In the genomic region with DNA sequence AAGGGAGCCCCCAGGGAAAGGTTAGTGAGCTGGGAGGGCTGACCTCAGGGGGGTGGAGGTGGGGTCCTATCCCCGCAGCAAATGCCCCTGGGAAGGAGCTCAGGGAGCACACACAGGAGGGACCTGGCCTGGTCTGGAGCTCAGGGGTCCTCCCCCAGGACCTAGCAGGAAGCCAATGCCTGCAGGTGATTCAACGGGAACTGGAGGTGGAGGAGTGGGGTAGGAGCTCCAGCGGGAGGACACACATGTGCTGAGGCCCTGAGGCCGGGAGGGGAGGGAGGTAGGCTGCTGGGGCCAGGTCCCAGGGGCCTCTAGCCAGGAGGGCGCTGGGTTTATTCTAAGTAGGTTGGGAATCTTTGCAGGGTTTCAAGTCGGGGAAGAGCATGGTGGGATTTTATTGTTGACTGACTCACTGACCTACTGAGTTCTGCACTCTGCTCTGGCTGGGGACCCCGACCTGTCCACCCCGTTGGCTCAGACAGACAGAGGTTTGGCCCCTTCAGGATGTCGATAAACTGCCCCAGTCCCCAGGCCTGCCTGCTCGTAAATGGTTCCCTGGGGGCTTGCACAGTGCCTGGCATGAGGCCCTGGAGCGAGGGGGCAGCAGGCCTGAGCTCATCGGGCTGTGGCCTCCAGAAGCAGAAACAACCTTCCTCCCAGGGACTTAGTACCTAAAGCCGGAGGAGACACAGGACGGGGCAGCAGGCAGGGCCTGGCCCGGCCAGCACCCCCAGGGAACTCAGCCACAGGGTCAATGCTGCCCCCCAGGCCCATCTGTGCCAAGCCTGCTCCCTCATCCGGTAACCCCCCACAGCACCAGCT, we compare ENCODE assay signal across 1 cellular context.
TF ChIP-seq lines count a peak whose summit lies in the region.

No MANE protein-coding gene starts in this region.

TF ChIP-seq in HEK293, 187 proteins besides CTCF, POLR2A, EP300 and RAD21:
- TF ChIP-seq, protein P1, sequence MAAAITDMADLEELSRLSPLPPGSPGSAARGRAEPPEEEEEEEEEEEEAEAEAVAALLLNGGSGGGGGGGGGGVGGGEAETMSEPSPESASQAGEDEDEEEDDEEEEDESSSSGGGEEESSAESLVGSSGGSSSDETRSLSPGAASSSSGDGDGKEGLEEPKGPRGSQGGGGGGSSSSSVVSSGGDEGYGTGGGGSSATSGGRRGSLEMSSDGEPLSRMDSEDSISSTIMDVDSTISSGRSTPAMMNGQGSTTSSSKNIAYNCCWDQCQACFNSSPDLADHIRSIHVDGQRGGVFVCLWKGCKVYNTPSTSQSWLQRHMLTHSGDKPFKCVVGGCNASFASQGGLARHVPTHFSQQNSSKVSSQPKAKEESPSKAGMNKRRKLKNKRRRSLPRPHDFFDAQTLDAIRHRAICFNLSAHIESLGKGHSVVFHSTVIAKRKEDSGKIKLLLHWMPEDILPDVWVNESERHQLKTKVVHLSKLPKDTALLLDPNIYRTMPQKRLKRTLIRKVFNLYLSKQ (tag by site-specific recombination; IDR thresholded peaks at IDR 0.05; ENCODE audit: borderline replicate concordance): no peak
- TF ChIP-seq ZNF2 (tag by site-specific recombination; IDR thresholded peaks at IDR 0.05): no peak
- TF ChIP-seq GLIS1 (tag by site-specific recombination; IDR thresholded peaks at IDR 0.05): peak; percentile 68
- no peak for TF ChIP-seq ZNF670 (tag by site-specific recombination; IDR thresholded peaks at IDR 0.05; ENCODE audit: low read depth)
- TF ChIP-seq ZFHX2 (tag by site-specific recombination; conservative IDR thresholded peaks at IDR 0.05): peak; percentile 42
- TF ChIP-seq EGR2 (tag by site-specific recombination; IDR thresholded peaks at IDR 0.05; ENCODE audit: low read depth): peak; percentile 46; the same call in 1 of the 2 replicates
- peak; percentile 49; the same call in 1 of the 2 replicates for TF ChIP-seq GLIS2 (tag by site-specific recombination; IDR thresholded peaks at IDR 0.05)
- TF ChIP-seq ZIC2 (tag by site-specific recombination; IDR thresholded peaks at IDR 0.05): peak; percentile 84
- no peak for TF ChIP-seq ZNF155 (tag by site-specific recombination; IDR thresholded peaks at IDR 0.05)
TF ChIP-seq in HEK293: peak in this region for 5.
